Comparison of ENCODE assay signal across 8 cellular contexts in the genomic region with DNA sequence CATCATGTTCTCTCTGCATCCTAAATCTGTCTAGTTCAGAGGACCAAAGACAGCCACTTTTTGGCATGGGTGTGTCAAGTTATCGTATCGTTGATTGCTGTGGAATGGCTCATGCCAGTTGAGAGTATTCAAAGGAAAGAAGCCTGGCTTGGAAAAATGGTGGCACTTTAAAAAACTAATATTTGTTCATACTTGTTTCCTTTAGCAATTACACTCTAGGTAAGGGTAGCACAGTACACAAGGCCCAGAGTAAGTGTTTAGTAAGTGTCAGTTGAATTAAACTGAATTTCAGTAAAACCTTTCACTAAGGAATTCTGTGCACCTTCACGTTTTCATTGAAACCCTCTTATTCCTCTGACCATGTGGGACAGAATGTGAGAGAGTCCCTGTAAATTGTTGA.
"Had no signal": no experiment of that assay in that cellular context is flagged by ENCODE, and none has a peak within 500 bp of the region (broad histone marks: within the 10 kb centered on the region; RNA-seq: fewer than 3 reads in every experiment).

No MANE protein-coding gene starts in this region.

- H3K27ac ChIP-seq: HL-60 had no signal

- DNase-seq: H9, HCEC 1CT, IMR-90 had no signal

- FAIRE-seq: H1, H54, K562 had no signal

- H3K4me3 ChIP-seq: GM23338, K562 had no signal

- ATAC-seq: GM23338, K562 had no signal
